ENCODE assay signal across 22 cellular contexts in the genomic region with DNA sequence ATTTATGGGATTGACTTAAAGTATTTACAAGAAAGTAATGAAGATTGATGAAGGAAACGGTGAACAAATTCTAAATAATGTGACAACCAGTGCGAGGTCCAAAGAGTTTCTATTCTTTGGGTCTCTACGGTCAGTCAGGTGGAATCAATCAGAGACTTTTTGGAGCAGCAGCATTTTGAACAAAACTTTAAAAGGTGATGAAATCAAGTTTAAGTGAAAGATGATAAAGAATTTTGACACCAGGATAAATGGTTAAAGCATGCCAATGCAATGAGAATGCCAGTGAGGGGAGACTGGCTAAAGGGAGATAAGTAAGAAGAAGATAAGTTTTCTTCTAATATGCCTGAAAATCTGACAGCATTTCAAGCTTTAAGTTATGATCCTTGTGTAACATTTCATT.
DNase-seq lines count a peak whose midpoint lies in the region; ATAC-seq, FAIRE-seq and TF ChIP-seq lines count a peak whose summit lies in the region.
"Had no signal": no experiment of that assay in that cellular context is flagged by ENCODE, and none has a peak within 500 bp of the region (broad histone marks: within the 10 kb centered on the region; RNA-seq: fewer than 3 reads in every experiment).

No MANE protein-coding gene starts in this region.

- peaks cover 10% of the 10 kb centered on the region for H3K27me3 Mint-ChIP-seq in activated T-helper 2 cell treated with anti-CD3 and anti-CD28 coated beads, Interferon-gamma antibody, Interleukin-2, Interleukin-4, amounts not matched to agents 10 μg/mL and 5 μg/mL and 100 μg/mL, durations not matched to agents 14 hours and 24 hours and 36 hours (ENCODE audit: low read depth)

- no peak overlapping the region for H3K9ac ChIP-seq in mesenchymal stem cell (ENCODE audit: low read length)
- H3K9ac ChIP-seq: BLaER1 treated with 17β-estradiol and CSF1 and Interleukin-3, amounts not matched to agents 10 nM and 100 nM had no signal

- TF ChIP-seq POLR2A in Peyer's patch (IDR thresholded peaks at IDR 0.05), result no peak

- peaks cover 5% of the 10 kb centered on the region for H3K9me3 Mint-ChIP-seq in activated T-helper 2 cell treated with anti-CD3 and anti-CD28 coated beads, Interferon-gamma antibody, Interleukin-2, Interleukin-4, amounts not matched to agents 10 μg/mL and 5 μg/mL and 100 μg/mL, durations not matched to agents 14 hours and 24 hours and 36 hours

- no peaks in the 10 kb centered on the region for H3K79me1 ChIP-seq in mesenchymal stem cell (replicated peaks; ENCODE audit: low read length, poor library complexity, severe bottlenecking)

- H3K14ac ChIP-seq in mesenchymal stem cell (ENCODE audit: low read length in 2 of 2), result no peak overlapping the region

- H2BK5ac ChIP-seq in mesenchymal stem cell (ENCODE audit: low read depth, low read length, poor library complexity, severe bottlenecking), result no peak overlapping the region

- intact Hi-C loops in activated T-helper 2 cell treated with anti-CD3 and anti-CD28 coated beads, Interferon-gamma antibody, Interleukin-2, Interleukin-4, amounts not matched to agents 10 μg/mL and 5 μg/mL and 100 μg/mL, durations not matched to agents 14 hours and 24 hours and 36 hours (cut with micrococcal nuclease), result loop anchor here (5.0 to 10.0 kb wide), 3 partner anchors 82 to 909 kb away; a partner anchor contains a TSS

- no peak for ATAC-seq in stimulated activated naive CD8-positive, alpha-beta T cell treated with anti-CD3 and anti-CD28 coated beads, Interleukin-15, Interleukin-2, amounts not matched to agents 100 U/mL and 50 U/mL, for 24 hours
- ATAC-seq: K562, Right ventricle myocardium inferior had no signal

- no peak overlapping the region for H3K4ac ChIP-seq in mesenchymal stem cell (ENCODE audit: low read depth in 1 of 2, low read length in 2 of 2)

- H3K4me2 ChIP-seq in mesenchymal stem cell (ENCODE audit: low read length, poor library complexity, severe bottlenecking), result no peak overlapping the region
- H3K4me2 ChIP-seq: BLaER1 treated with 17β-estradiol and CSF1 and Interleukin-3, amounts not matched to agents 10 nM and 100 nM had no signal

- H4K8ac ChIP-seq in mesenchymal stem cell (ENCODE audit: low read length), result no peak overlapping the region

- no peak for FAIRE-seq in HTR-8/SVneo (lab: Jason Lieb, UNC)
- FAIRE-seq: K562, RCC 7860 had no signal

- H3K9me3 ChIP-seq in mesenchymal stem cell (ENCODE audit: control insufficient read depth, low read length), result no peaks in the 10 kb centered on the region
- no peaks in the 10 kb centered on the region for H3K9me3 ChIP-seq in Peyer's patch

- peaks cover 3% of the 10 kb centered on the region for H3K36me3 Mint-ChIP-seq in activated T-helper 2 cell treated with anti-CD3 and anti-CD28 coated beads, Interferon-gamma antibody, Interleukin-2, Interleukin-4, amounts not matched to agents 10 μg/mL and 5 μg/mL and 100 μg/mL, durations not matched to agents 14 hours and 24 hours and 36 hours (ENCODE audit: low read depth)
- H3K36me3 Mint-ChIP-seq: CD8-positive, alpha-beta memory T cell had no signal

- 74% methylated on average over 3 of the region's 3 CpGs for WGBS in mesenchymal stem cell

- H3K36me3 ChIP-seq in mesenchymal stem cell (ENCODE audit: control insufficient read depth in 1 of 2, insufficient read depth in 2 of 2, low read depth in 1 of 2, low read length in 2 of 2) (no peaks in the 10 kb centered on the region), Peyer's patch (no peaks in the 10 kb centered on the region)
- H3K36me3 ChIP-seq: BLaER1 treated with 17β-estradiol and CSF1 and Interleukin-3, amounts not matched to agents 10 nM and 100 nM had no signal

- H3K4me1 Mint-ChIP-seq in activated T-helper 2 cell treated with anti-CD3 and anti-CD28 coated beads, Interferon-gamma antibody, Interleukin-2, Interleukin-4, amounts not matched to agents 10 μg/mL and 5 μg/mL and 100 μg/mL, durations not matched to agents 14 hours and 24 hours and 36 hours (ENCODE audit: low read depth), result peaks cover 12% of the 10 kb centered on the region
- H3K4me1 Mint-ChIP-seq: CD8-positive, alpha-beta memory T cell had no signal

- no peaks in the 10 kb centered on the region for H3K27me3 ChIP-seq in mesenchymal stem cell (ENCODE audit: control insufficient read depth in 1 of 2, insufficient read depth in 1 of 2, low read length in 2 of 2)
- H3K27me3 ChIP-seq in Peyer's patch, result no peaks in the 10 kb centered on the region
- H3K27me3 ChIP-seq: BLaER1 treated with 17β-estradiol and CSF1 and Interleukin-3, amounts not matched to agents 10 nM and 100 nM had no signal

- no peak overlapping the region for H2BK15ac ChIP-seq in mesenchymal stem cell (ENCODE audit: low read depth, poor library complexity, severe bottlenecking)

- no peak overlapping the region for H2AK5ac ChIP-seq in mesenchymal stem cell (ENCODE audit: low read length, severe bottlenecking)

- no peak overlapping the region for H3K4me3 Mint-ChIP-seq in activated T-helper 2 cell treated with anti-CD3 and anti-CD28 coated beads, Interferon-gamma antibody, Interleukin-2, Interleukin-4, amounts not matched to agents 10 μg/mL and 5 μg/mL and 100 μg/mL, durations not matched to agents 14 hours and 24 hours and 36 hours (ENCODE audit: low read depth)
- H3K4me3 Mint-ChIP-seq: CD8-positive, alpha-beta memory T cell had no signal

- H3K27ac ChIP-seq in mesenchymal stem cell (ENCODE audit: low read length, poor library complexity, severe bottlenecking) (peak overlapping the region; percentile 76), Peyer's patch (no peak overlapping the region)
- H3K27ac ChIP-seq: BLaER1 treated with 17β-estradiol and CSF1 and Interleukin-3, amounts not matched to agents 10 nM and 100 nM; HL-60 had no signal

- no peak overlapping the region for H3K4me3 ChIP-seq in mesenchymal stem cell (ENCODE audit: insufficient read depth in 1 of 2, low read depth in 1 of 2, low read length in 2 of 2)
- H3K4me3 ChIP-seq in Peyer's patch, result no peak overlapping the region
- H3K4me3 ChIP-seq: BLaER1 treated with 17β-estradiol and CSF1 and Interleukin-3, amounts not matched to agents 10 nM and 100 nM; K562 had no signal

- no peak overlapping the region for H2AFZ ChIP-seq in mesenchymal stem cell (ENCODE audit: low read depth, low read length)

- no peak overlapping the region for H3K23ac ChIP-seq in mesenchymal stem cell (ENCODE audit: low read length in 2 of 2)

- H3K18ac ChIP-seq in mesenchymal stem cell (ENCODE audit: low read depth in 1 of 2, low read length in 2 of 2), result no peak overlapping the region

- peaks cover 2% of the 10 kb centered on the region for H3K4me1 ChIP-seq in mesenchymal stem cell (ENCODE audit: control insufficient read depth, insufficient read depth, low read depth, low read length)
- no peaks in the 10 kb centered on the region for H3K4me1 ChIP-seq in Peyer's patch

- H2BK120ac ChIP-seq in mesenchymal stem cell (ENCODE audit: low read depth, low read length), result no peak overlapping the region

- DNase-seq in EL, result peak; percentile 14
- DNase-seq in HTR-8/SVneo (ENCODE audit: insufficient read length, low spot score), result peak; percentile 47
- DNase-seq in amniotic epithelial cell (ENCODE audit: low read depth), result peak; percentile 66
- DNase-seq in mesenchymal stem cell, result no peak
- no peak for DNase-seq in stimulated activated naive CD8-positive, alpha-beta T cell treated with anti-CD3 and anti-CD28 coated beads, Interleukin-15, Interleukin-2, amounts not matched to agents 100 U/mL and 50 U/mL, for 24 hours
- no peak for DNase-seq in Peyer's patch
- no peak for DNase-seq in HT-29 (ENCODE audit: low spot score)
- no peak for DNase-seq in activated T-helper 2 cell treated with anti-CD3 and anti-CD28 coated beads, Interferon-gamma antibody, Interleukin-2, Interleukin-4, amounts not matched to agents 10 μg/mL and 5 μg/mL and 100 μg/mL, durations not matched to agents 14 hours and 24 hours and 36 hours (ENCODE audit: low spot score)
- DNase-seq: CD8-positive, alpha-beta memory T cell; DMS79 treated with DMSO at 0.1 percent for 48 hours; GDM1; NCI-H1105 treated with DMSO at 0.1 percent for 48 hours; NCI-H1694; NCI-H2081 treated with DMSO at 0.1 percent for 48 hours; NCI-H510A; NCI-H748 treated with DMSO at 0.1 percent for 48 hours; NK-92 treated with Interleukin-12 subunit alpha and Interleukin-12 subunit beta, amount 100 ng/mL, for 24 hours had no signal

- TF ChIP-seq CTCF in Peyer's patch (IDR thresholded peaks at IDR 0.05), result no peak

- H2BK12ac ChIP-seq in mesenchymal stem cell (ENCODE audit: low read length in 2 of 2), result no peak overlapping the region

- H4K91ac ChIP-seq in mesenchymal stem cell (ENCODE audit: low read length), result no peak overlapping the region

- H3K27ac Mint-ChIP-seq in activated T-helper 2 cell treated with anti-CD3 and anti-CD28 coated beads, Interferon-gamma antibody, Interleukin-2, Interleukin-4, amounts not matched to agents 10 μg/mL and 5 μg/mL and 100 μg/mL, durations not matched to agents 14 hours and 24 hours and 36 hours, result no peak overlapping the region
- H3K27ac Mint-ChIP-seq: CD8-positive, alpha-beta memory T cell had no signal

Comparison
In these comparisons a context has a peak if more than half of its experiments do, and no peak if none do; other contexts are left out.
1. DNase-seq: peak in EL (single experiment), HTR-8/SVneo (single experiment) and amniotic epithelial cell (single experiment); none in mesenchymal stem cell (single experiment), stimulated activated naive CD8-positive, alpha-beta T cell treated with anti-CD3 and anti-CD28 coated beads, Interleukin-15, Interleukin-2, amounts not matched to agents 100 U/mL and 50 U/mL, for 24 hours (single experiment), Peyer's patch (0 of 3), HT-29 (single experiment) and activated T-helper 2 cell treated with anti-CD3 and anti-CD28 coated beads, Interferon-gamma antibody, Interleukin-2, Interleukin-4, amounts not matched to agents 10 μg/mL and 5 μg/mL and 100 μg/mL, durations not matched to agents 14 hours and 24 hours and 36 hours (single experiment).